Comparison of ENCODE assay signal across 17 cellular contexts in the genomic region with DNA sequence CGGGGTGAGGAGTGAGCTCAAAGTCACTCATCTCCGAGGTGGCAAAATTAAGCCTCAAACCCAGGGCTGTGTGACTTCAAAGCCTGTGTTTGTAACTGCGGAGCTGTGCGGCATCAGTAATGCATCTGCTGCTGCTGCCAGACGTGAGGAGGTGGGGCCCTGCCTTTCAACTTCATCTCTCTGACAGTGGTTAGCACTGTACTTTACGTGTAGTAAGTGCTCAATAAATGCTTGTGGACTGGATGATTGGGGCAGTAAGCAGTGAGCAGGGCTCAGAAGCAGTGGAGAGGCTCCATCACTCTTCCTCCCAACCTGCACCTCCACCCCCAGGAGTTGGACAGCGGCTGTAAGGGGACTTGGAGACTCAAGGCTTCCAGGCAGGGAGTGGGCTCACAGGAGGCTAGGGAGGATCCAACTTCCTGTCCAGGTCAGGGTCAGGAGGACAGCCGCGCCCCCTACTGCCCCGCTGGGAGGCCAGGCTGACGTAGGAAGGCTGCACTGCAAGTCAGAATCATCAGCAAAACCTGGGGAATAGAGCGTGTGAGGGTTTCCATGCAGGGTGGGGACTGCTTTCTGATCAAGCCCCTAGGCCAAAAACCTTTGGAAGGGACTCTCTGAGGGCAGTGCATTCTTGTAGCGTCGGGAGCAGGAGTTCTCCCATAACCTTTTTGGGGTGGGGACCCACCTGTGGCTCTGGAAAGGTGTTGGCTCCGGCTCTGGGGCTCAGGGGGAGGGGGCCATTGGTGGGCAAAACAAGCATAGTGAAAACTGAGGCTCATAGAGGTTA. TPM values are rescaled to one million over a fixed set of nuclear protein-coding genes. Genes with fewer than 3 reads are reported as not detected.
DNase-seq lines count a peak whose midpoint lies in the region; ATAC-seq, FAIRE-seq and TF ChIP-seq lines count a peak whose summit lies in the region.
"Had no signal": no experiment of that assay in that cellular context is flagged by ENCODE, and none has a peak within 500 bp of the region (broad histone marks: within the 10 kb centered on the region; RNA-seq: fewer than 3 reads in every experiment).

No MANE protein-coding gene starts in this region.

- no peaks in the 10 kb centered on the region for H3K9me3 Mint-ChIP-seq in osteocyte (ENCODE audit: unreplicated experiment)
- H3K9me3 Mint-ChIP-seq: activated T-helper 1 cell treated with anti-CD3 and anti-CD28 coated beads, Interleukin-12 subunit alpha, Interleukin-12 subunit beta, Interleukin-2, Interleukin-4 antibody, amounts not matched to agents 30 ng/mL and 10 ng/mL and 1 ng/mL, durations not matched to agents 14 hours and 24 hours and 36 hours; stimulated activated naive CD8-positive, alpha-beta T cell treated with anti-CD3 and anti-CD28 coated beads, Interleukin-15, Interleukin-2, amounts not matched to agents 100 ng/mL and 50 ng/mL, for 24 hours had no signal

- H3K27me3 Mint-ChIP-seq in osteocyte (ENCODE audit: unreplicated experiment): no peaks in the 10 kb centered on the region
- H3K27me3 Mint-ChIP-seq: stimulated activated naive CD8-positive, alpha-beta T cell treated with anti-CD3 and anti-CD28 coated beads, Interleukin-15, Interleukin-2, amounts not matched to agents 100 ng/mL and 50 ng/mL, for 24 hours had no signal

- no peak for ATAC-seq in GM21737 (IDR thresholded peaks at IDR 0.05; ENCODE audit: unreplicated experiment)
- no peak for ATAC-seq in HG02870 (IDR thresholded peaks at IDR 0.05; ENCODE audit: unreplicated experiment)
- ATAC-seq in HG03354 (IDR thresholded peaks at IDR 0.05; ENCODE audit: poor library complexity, severe bottlenecking, unreplicated experiment): no peak
- ATAC-seq: activated CD8-positive, alpha-beta T cell treated with anti-CD3 and anti-CD28 coated beads, Interleukin-2, amount 10 ng/mL, durations not matched to agents 7 days and 5 days had no signal

- no peak overlapping the region for H3K4me3 ChIP-seq in cardiac fibroblast (replicated peaks in 1 of 2; ENCODE audit: low read depth in 2 of 2, low read length in 2 of 2)
- H3K4me3 ChIP-seq: dorsolateral prefrontal cortex, PC-9 had no signal

- peak; percentile 6 for TF ChIP-seq CTCF in cardiac fibroblast (IDR thresholded peaks at IDR 0.05; ENCODE audit: low read depth, low read length)
- no peak for TF ChIP-seq CTCF in osteocyte (IDR thresholded peaks at IDR 0.05)

- FAIRE-seq in HTR-8/SVneo (lab: Jason Lieb, UNC): peak; percentile 13

- H3K36me3 Mint-ChIP-seq in osteocyte (ENCODE audit: unreplicated experiment): peaks cover 4% of the 10 kb centered on the region

- no peak for DNase-seq in HTR-8/SVneo (ENCODE audit: insufficient read length, low spot score)
- peak in 1 of 2 donors; percentile 60 for DNase-seq in cardiac fibroblast (ENCODE audit: low read depth in 2 of 2)
- DNase-seq in iPS-NIHi11 (ENCODE audit: low spot score): peak; percentile 55
- no peak for DNase-seq in osteocyte (ENCODE audit: extremely low spot score, unreplicated experiment)
- no peak for DNase-seq in NCI-H345 treated with DMSO at 0.1 percent for 48 hours (lab: John Stamatoyannopoulos, UW; ENCODE audit: unreplicated experiment)
- DNase-seq: activated CD8-positive, alpha-beta T cell treated with anti-CD3 and anti-CD28 coated beads, Interleukin-2, amount 10 ng/mL, durations not matched to agents 7 days and 5 days; amniotic stem cell; C1 segment of cervical spinal cord; dorsolateral prefrontal cortex; PC-9; stimulated activated CD4-positive, alpha-beta T cell treated with anti-CD3 and anti-CD28 coated beads, Interleukin-12 subunit alpha, Interleukin-12 subunit beta, amount 100 ng/mL, for 4 hours; SW 1271 had no signal

- peaks cover 76% of the 10 kb centered on the region for H3K4me1 Mint-ChIP-seq in osteocyte (ENCODE audit: unreplicated experiment)

- H3K4me3 Mint-ChIP-seq in osteocyte (ENCODE audit: unreplicated experiment): no peak overlapping the region
- H3K4me3 Mint-ChIP-seq: activated CD8-positive, alpha-beta T cell treated with anti-CD3 and anti-CD28 coated beads, Interleukin-2, amount 10 ng/mL, durations not matched to agents 7 days and 5 days; activated T-helper 1 cell treated with anti-CD3 and anti-CD28 coated beads, Interleukin-12 subunit alpha, Interleukin-12 subunit beta, Interleukin-2, Interleukin-4 antibody, amounts not matched to agents 30 ng/mL and 10 ng/mL and 1 ng/mL, durations not matched to agents 14 hours and 24 hours and 36 hours; stimulated activated naive CD8-positive, alpha-beta T cell treated with anti-CD3 and anti-CD28 coated beads, Interleukin-15, Interleukin-2, amounts not matched to agents 100 ng/mL and 50 ng/mL, for 24 hours had no signal

- peak overlapping the region; percentile 86 for H3K27ac Mint-ChIP-seq in osteocyte (ENCODE audit: unreplicated experiment)
- H3K27ac Mint-ChIP-seq: activated CD8-positive, alpha-beta T cell treated with anti-CD3 and anti-CD28 coated beads, Interleukin-2, amount 10 ng/mL, durations not matched to agents 7 days and 5 days; activated T-helper 1 cell treated with anti-CD3 and anti-CD28 coated beads, Interleukin-12 subunit alpha, Interleukin-12 subunit beta, Interleukin-2, Interleukin-4 antibody, amounts not matched to agents 30 ng/mL and 10 ng/mL and 1 ng/mL, durations not matched to agents 14 hours and 24 hours and 36 hours; stimulated activated naive CD8-positive, alpha-beta T cell treated with anti-CD3 and anti-CD28 coated beads, Interleukin-15, Interleukin-2, amounts not matched to agents 100 ng/mL and 50 ng/mL, for 24 hours had no signal

RNA-seq across cellular contexts. Expression of gene RAI1, which starts 21.8 kb away (rescaled TPM):
- total RNA-seq in osteocyte: 40.0 and 40.1 TPM in 2 replicates
